1 cellular context compared by ENCODE assay signal in the genomic region with DNA sequence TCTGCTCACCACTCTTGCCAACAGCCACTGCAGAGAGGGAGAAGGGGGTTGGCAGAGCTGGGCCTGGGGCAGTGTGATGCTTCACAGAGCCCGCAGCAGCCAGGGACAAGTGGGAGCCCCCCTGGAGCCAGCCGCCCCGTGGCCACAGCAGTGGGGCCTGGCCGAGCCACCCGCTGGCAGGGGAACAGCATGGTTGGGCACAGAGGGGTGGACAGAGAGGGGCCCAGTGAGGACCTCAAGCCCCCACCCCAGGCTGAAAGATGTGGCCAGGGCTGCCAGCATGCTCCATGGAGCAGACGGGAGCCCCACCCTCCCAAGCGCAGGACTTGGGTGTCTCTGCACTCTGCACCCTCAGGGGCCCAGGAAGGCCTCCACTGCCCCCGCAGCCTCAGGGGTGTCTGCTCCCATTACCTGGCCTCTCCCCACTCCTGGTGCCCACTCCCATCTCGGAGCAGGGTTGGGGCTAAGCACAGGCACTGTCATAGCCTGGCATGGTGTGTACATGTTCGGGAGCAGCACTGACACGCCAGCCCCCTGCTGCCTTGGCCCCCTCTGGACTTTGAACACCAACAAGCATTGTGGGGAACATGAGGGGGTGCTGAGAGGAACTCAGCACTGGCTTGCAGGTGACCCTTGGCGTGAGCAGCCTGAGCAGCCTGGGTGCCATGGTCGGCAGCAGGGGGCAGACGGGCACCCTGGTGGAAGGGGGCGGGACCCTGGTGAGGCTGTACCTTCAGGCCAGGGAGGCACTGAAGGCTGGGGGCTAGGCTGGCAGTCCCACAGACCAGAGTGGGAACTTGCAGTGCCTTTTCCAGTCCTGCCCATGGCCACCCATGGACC.
TF ChIP-seq lines count a peak whose summit lies in the region.

No MANE protein-coding gene starts in this region.

TF ChIP-seq in HepG2, 621 proteins besides CTCF, POLR2A, EP300 and RAD21 (continued from another document):
- TF ChIP-seq, protein P1, sequence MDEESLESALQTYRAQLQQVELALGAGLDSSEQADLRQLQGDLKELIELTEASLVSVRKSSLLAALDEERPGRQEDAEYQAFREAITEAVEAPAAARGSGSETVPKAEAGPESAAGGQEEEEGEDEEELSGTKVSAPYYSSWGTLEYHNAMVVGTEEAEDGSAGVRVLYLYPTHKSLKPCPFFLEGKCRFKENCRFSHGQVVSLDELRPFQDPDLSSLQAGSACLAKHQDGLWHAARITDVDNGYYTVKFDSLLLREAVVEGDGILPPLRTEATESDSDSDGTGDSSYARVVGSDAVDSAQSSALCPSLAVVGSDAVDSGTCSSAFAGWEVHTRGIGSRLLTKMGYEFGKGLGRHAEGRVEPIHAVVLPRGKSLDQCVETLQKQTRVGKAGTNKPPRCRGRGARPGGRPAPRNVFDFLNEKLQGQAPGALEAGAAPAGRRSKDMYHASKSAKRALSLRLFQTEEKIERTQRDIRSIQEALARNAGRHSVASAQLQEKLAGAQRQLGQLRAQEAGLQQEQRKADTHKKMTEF (CRISPR knock-in tag; IDR thresholded peaks at IDR 0.05): no peak
- TF ChIP-seq, protein P2, sequence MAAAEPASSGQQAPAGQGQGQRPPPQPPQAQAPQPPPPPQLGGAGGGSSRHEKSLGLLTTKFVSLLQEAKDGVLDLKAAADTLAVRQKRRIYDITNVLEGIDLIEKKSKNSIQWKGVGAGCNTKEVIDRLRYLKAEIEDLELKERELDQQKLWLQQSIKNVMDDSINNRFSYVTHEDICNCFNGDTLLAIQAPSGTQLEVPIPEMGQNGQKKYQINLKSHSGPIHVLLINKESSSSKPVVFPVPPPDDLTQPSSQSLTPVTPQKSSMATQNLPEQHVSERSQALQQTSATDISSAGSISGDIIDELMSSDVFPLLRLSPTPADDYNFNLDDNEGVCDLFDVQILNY (CRISPR knock-in tag; conservative IDR thresholded peaks at IDR 0.05): no peak
- TF ChIP-seq ZNF282 (IDR thresholded peaks at IDR 0.05; ENCODE audit: partially characterized antibody) (no peak), FOXA3 (CRISPR knock-in tag; IDR thresholded peaks at IDR 0.05) (no peak), ZNF3 (CRISPR knock-in tag; IDR thresholded peaks at IDR 0.05) (no peak), HOXA9 (CRISPR knock-in tag; IDR thresholded peaks at IDR 0.05; ENCODE audit: borderline replicate concordance) (no peak), GPN1 (CRISPR knock-in tag; IDR thresholded peaks at IDR 0.05; ENCODE audit: borderline replicate concordance) (no peak), RBFOX2 (IDR thresholded peaks at IDR 0.05; ENCODE audit: low read depth, low read length) (no peak), SP1 (IDR thresholded peaks at IDR 0.05) (no peak), SP1 (CRISPR knock-in tag; IDR thresholded peaks at IDR 0.05) (no peak), ZNF749 (CRISPR knock-in tag; IDR thresholded peaks at IDR 0.05; ENCODE audit: borderline replicate concordance) (no peak), RBM22 (optimal IDR thresholded peaks at IDR 0.05; ENCODE audit: low read length) (no peak)
